Comparison of ENCODE assay signal across 12 cellular contexts in genomic region chr4:146105464-146105863, GRCh38.
DNase-seq lines count a peak whose midpoint lies in the region; ATAC-seq, FAIRE-seq and TF ChIP-seq lines count a peak whose summit lies in the region.
"Had no signal": no experiment of that assay in that cellular context is flagged by ENCODE, and none has a peak within 500 bp of the region (broad histone marks: within the 10 kb centered on the region; RNA-seq: fewer than 3 reads in every experiment).

No MANE protein-coding gene starts in this region.

- 38% methylated on average over 1 of the region's 1 CpG for WGBS in GM12878 (ENCODE audit: insufficient coverage, insufficient replicate concordance, low lambda C conversion rate, missing lambda C conversion rate)

- POLR2A ChIA-PET in GM12878 (lab: Charles Lee): no interaction called here

- intact Hi-C loops in GM12878 (cut with micrococcal nuclease; ENCODE audit: unreplicated experiment): no loop called here

- no peaks in the 10 kb centered on the region for H3K27me3 ChIP-seq in GM12878 (replicated peaks in 1 of 2; ENCODE audit: control insufficient read depth in 2 of 2, insufficient read depth in 2 of 2, low read length in 1 of 2)
- H3K27me3 ChIP-seq: tibial artery had no signal

- ATAC-seq in GM18505 (IDR thresholded peaks at IDR 0.05; ENCODE audit: unreplicated experiment) (peak; percentile 18), GM21447 (IDR thresholded peaks at IDR 0.05; ENCODE audit: unreplicated experiment) (peak; percentile 66), HG03196 (IDR thresholded peaks at IDR 0.05; ENCODE audit: unreplicated experiment) (peak; percentile 45), GM12878 (peak; percentile 56)

- FAIRE-seq in GM12878 (lab: Jason Lieb, UNC): peak; percentile 70

- no peak overlapping the region for H3K4me3 ChIP-seq in GM12878
- H3K4me3 ChIP-seq: tibial artery had no signal

- no peaks in the 10 kb centered on the region for H4K20me1 ChIP-seq in GM12878 (ENCODE audit: control insufficient read depth, insufficient read depth)

- peak overlapping the region; percentile 19 for H3K4me2 ChIP-seq in GM12878 (ENCODE audit: control insufficient read depth, insufficient read depth)

- peaks cover 1% of the 10 kb centered on the region; the same call in 2 of the 3 replicates for H3K9me3 ChIP-seq in GM12878 (replicated peaks; ENCODE audit: control insufficient read depth, insufficient read depth, low read length)
- H3K9me3 ChIP-seq: tibial artery had no signal

- TF ChIP-seq POLR2A in GM18505 (IDR thresholded peaks at IDR 0.05; ENCODE audit: borderline replicate concordance, extremely low read depth, insufficient read depth, insufficient read length) (no peak), GM12878 (IDR thresholded peaks at IDR 0.05; ENCODE audit: low read depth, low read length) (no peak)

- no peak for TF ChIP-seq CTCF in GM12878 (IDR thresholded peaks at IDR 0.05 in 2 of 3, conservative IDR thresholded peaks at IDR 0.05 in 1 of 3; ENCODE audit: control insufficient read depth in 2 of 3, extremely low read depth in 1 of 3, insufficient read depth in 1 of 3, low read depth in 3 of 3, low read length in 3 of 3)

- TF ChIP-seq RAD21 in GM12878 (IDR thresholded peaks at IDR 0.05; ENCODE audit: insufficient read depth, low read depth, low read length): no peak

- DNase-seq in GM12878 (ENCODE audit: low read depth, low spot score): no peak
- DNase-seq in ureter (ENCODE audit: low spot score): no peak
- DNase-seq in stimulated activated CD4-positive, alpha-beta T cell treated with anti-CD3 and anti-CD28 coated beads, Interleukin-15, amount 100 ng/mL, for 24 hours: no peak
- no peak for DNase-seq in superior temporal gyrus (ENCODE audit: extremely low spot score)
- DNase-seq in OCI-M2 (lab: John Stamatoyannopoulos, UW; ENCODE audit: unreplicated experiment): no peak
- DNase-seq: naive B cell; RPMI8226; stimulated activated CD4-positive, alpha-beta T cell treated with anti-CD3 and anti-CD28 coated beads, Interleukin-4, amount 100 ng/mL, for 1 hour; tibial artery had no signal

- no TSS peak for BruUV-seq in GM12878 (replicated peaks; lab: Mats Ljungman, UMichigan)

- RAD21 ChIA-PET in GM12878 (lab: Charles Lee; ENCODE audit: unreplicated experiment): no interaction called here

- peak overlapping the region; percentile 66 for H3K27ac ChIP-seq in GM12878 (ENCODE audit: control insufficient read depth, insufficient read depth)
- H3K27ac ChIP-seq: tibial artery had no signal

- H3K79me2 ChIP-seq in GM12878 (ENCODE audit: control insufficient read depth, insufficient read depth, low read length): no peaks in the 10 kb centered on the region

- H3K4me1 ChIP-seq in GM12878 (ENCODE audit: control insufficient read depth, insufficient read depth, low read length): peaks cover 25% of the 10 kb centered on the region
- H3K4me1 ChIP-seq: tibial artery had no signal

- no peaks in the 10 kb centered on the region for H3K36me3 ChIP-seq in GM12878 (ENCODE audit: control insufficient read depth in 2 of 2, insufficient read depth in 2 of 2, low read length in 1 of 2)
- H3K36me3 ChIP-seq: tibial artery had no signal

- H3K9ac ChIP-seq in GM12878 (ENCODE audit: control insufficient read depth, insufficient read depth, low read length): 0 out of 2 replicates have a peak overlapping the region, but pooled peaks have one; percentile 43

- TF ChIP-seq EP300 in GM12878 (IDR thresholded peaks at IDR 0.05; ENCODE audit: borderline replicate concordance in 1 of 2, control insufficient read depth in 1 of 2, low read depth in 2 of 2, low read length in 2 of 2): no peak

- CTCF ChIA-PET in GM12878 (lab: Yijun Ruan, JAX): interaction anchor here (3.2 kb wide), 1 partner anchor 11 kb away, joined by 16 read pairs; no protein-coding TSS in a partner anchor

- SMC1A ChIA-PET in GM12878 (lab: Charles Lee; ENCODE audit: uncharacterized antibody, unreplicated experiment): interaction anchor here (0.7 to 1.5 kb wide), 3 partner anchors 10 to 355 kb away, joined by 3 to 4 read pairs (median 4); no protein-coding TSS in a partner anchor

- H2AFZ ChIP-seq in GM12878 (ENCODE audit: control insufficient read depth, low read depth, low read length): no peak overlapping the region; the same call in 1 of the 2 replicates

- in situ Hi-C loops in GM12878 (cut with MboI): no loop called here

TF ChIP-seq in GM12878, 131 proteins besides CTCF, POLR2A, EP300 and RAD21:
- TF ChIP-seq FOXK2 (IDR thresholded peaks at IDR 0.05) (no peak), E4F1 (IDR thresholded peaks at IDR 0.05; ENCODE audit: borderline replicate concordance, partially characterized antibody) (no peak), JUNB (IDR thresholded peaks at IDR 0.05) (no peak), BRCA1 (IDR thresholded peaks at IDR 0.05; ENCODE audit: low read depth, low read length) (no peak), SIX5 (IDR thresholded peaks at IDR 0.05; ENCODE audit: low read depth, low read length, severe bottlenecking) (no peak), MAX (IDR thresholded peaks at IDR 0.05; ENCODE audit: low read depth, low read length) (no peak)
